11 cellular contexts compared by ENCODE assay signal in the genomic region with DNA sequence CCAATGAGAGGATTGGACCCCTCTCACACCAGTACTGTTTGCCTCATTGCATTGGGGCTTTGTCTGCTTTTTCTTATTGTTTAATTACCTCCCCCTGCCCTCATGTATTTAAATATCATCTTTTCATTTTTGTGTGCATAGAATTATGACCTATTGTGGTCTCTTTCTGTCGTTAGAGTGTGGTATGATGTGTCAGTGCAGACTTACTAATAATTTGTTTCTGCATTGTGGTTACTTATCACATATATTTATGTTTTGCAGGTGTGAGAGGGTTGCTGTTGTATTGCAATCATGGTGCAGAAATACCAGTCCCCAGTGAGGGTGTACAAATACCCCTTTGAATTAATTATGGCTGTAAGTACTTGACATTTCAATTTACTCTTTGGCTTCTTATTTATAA. TPM values are rescaled to one million over a fixed set of nuclear protein-coding genes. Genes with fewer than 3 reads are reported as not detected.
A peak's percentile ranks its signal among the peaks of the same experiment; 100 is the strongest.
DNase-seq lines count a peak whose midpoint lies in the region; ATAC-seq and TF ChIP-seq lines count a peak whose summit lies in the region.
"Had no signal": no experiment of that assay in that cellular context is flagged by ENCODE, and none has a peak within 500 bp of the region (broad histone marks: within the 10 kb centered on the region; RNA-seq: fewer than 3 reads in every experiment).

No MANE protein-coding gene starts in this region.

- no peak for TF ChIP-seq CTCF in activated CD8-positive, alpha-beta T cell treated with anti-CD3 and anti-CD28 coated beads for 36 hours (IDR thresholded peaks at IDR 0.05)
- TF ChIP-seq CTCF in suprapubic skin (IDR thresholded peaks at IDR 0.05) = no peak

- H3K27me3 Mint-ChIP-seq in T-helper 1 cell treated with Interleukin-12 subunit alpha and Interleukin-12 subunit beta and Interleukin-4 antibody, amounts not matched to agents 30 μg/mL and 1 μg/mL, for 36 hours (ENCODE audit: low read depth) = no peaks in the 10 kb centered on the region
- H3K27me3 Mint-ChIP-seq in activated CD8-positive, alpha-beta T cell treated with anti-CD3 and anti-CD28 coated beads for 36 hours = no peaks in the 10 kb centered on the region
- H3K27me3 Mint-ChIP-seq in immature natural killer cell (ENCODE audit: low read depth in 3 of 3) = peaks cover 10 to 23% (median 16%) of the 10 kb centered on the region in 3 donors
- H3K27me3 Mint-ChIP-seq in activated CD4-positive, alpha-beta T cell treated with anti-CD3 and anti-CD28 coated beads for 36 hours = no peaks in the 10 kb centered on the region

- H3K9me3 Mint-ChIP-seq in T-helper 1 cell treated with Interleukin-12 subunit alpha and Interleukin-12 subunit beta and Interleukin-4 antibody, amounts not matched to agents 30 μg/mL and 1 μg/mL, for 36 hours = peaks cover 5% of the 10 kb centered on the region
- H3K9me3 Mint-ChIP-seq in activated CD8-positive, alpha-beta T cell treated with anti-CD3 and anti-CD28 coated beads for 36 hours = peaks cover 2% of the 10 kb centered on the region
- peaks cover 0 to 1% (median 0%) of the 10 kb centered on the region in 6 donors for H3K9me3 Mint-ChIP-seq in immature natural killer cell
- H3K9me3 Mint-ChIP-seq in activated CD4-positive, alpha-beta T cell treated with anti-CD3 and anti-CD28 coated beads for 36 hours (ENCODE audit: low read depth) = peaks cover 2% of the 10 kb centered on the region

- peaks cover 18% of the 10 kb centered on the region for H3K36me3 ChIP-seq in suprapubic skin

- intact Hi-C loops in activated CD8-positive, alpha-beta T cell treated with anti-CD3 and anti-CD28 coated beads for 36 hours (cut with micrococcal nuclease) = loop anchor here (5.0 kb wide), 1 partner anchor 36 kb away; no protein-coding TSS in a partner anchor
- intact Hi-C loops in activated CD4-positive, alpha-beta T cell treated with anti-CD3 and anti-CD28 coated beads for 36 hours (cut with DNase I, micrococcal nuclease) = loop anchor here (5.0 to 10.0 kb wide), 4 partner anchors 44 to 406 kb away; a partner anchor contains a TSS

- TF ChIP-seq EP300 in suprapubic skin (IDR thresholded peaks at IDR 0.05) = no peak

- peaks cover 40% of the 10 kb centered on the region for H3K4me1 ChIP-seq in suprapubic skin

- no peak overlapping the region for H3K27ac Mint-ChIP-seq in T-helper 1 cell treated with Interleukin-12 subunit alpha and Interleukin-12 subunit beta and Interleukin-4 antibody, amounts not matched to agents 30 μg/mL and 1 μg/mL, for 36 hours
- peak overlapping the region; percentile 6 for H3K27ac Mint-ChIP-seq in activated CD8-positive, alpha-beta T cell treated with anti-CD3 and anti-CD28 coated beads for 36 hours
- H3K27ac Mint-ChIP-seq in immature natural killer cell = peak overlapping the region; percentile 43 to 91 (median 61)
- H3K27ac Mint-ChIP-seq in activated CD4-positive, alpha-beta T cell treated with anti-CD3 and anti-CD28 coated beads for 36 hours = no peak overlapping the region

- H3K27me3 ChIP-seq in suprapubic skin = no peaks in the 10 kb centered on the region

- H3K4me3 Mint-ChIP-seq in T-helper 1 cell treated with Interleukin-12 subunit alpha and Interleukin-12 subunit beta and Interleukin-4 antibody, amounts not matched to agents 30 μg/mL and 1 μg/mL, for 36 hours = peak overlapping the region; percentile 46
- H3K4me3 Mint-ChIP-seq in activated CD8-positive, alpha-beta T cell treated with anti-CD3 and anti-CD28 coated beads for 36 hours = no peak overlapping the region
- peak overlapping the region; percentile 10 to 45 (median 23) for H3K4me3 Mint-ChIP-seq in immature natural killer cell
- H3K4me3 Mint-ChIP-seq in activated CD4-positive, alpha-beta T cell treated with anti-CD3 and anti-CD28 coated beads for 36 hours = no peak overlapping the region

- WGBS in suprapubic skin = 42% methylated on average over 1 of the region's 1 CpG

- POLR2A ChIA-PET in activated CD8-positive, alpha-beta T cell treated with anti-CD3 and anti-CD28 coated beads for 36 hours (lab: Charles Lee) = interaction anchor here (1.2 kb wide), 1 partner anchor 15 kb away, joined by 3 read pairs; no protein-coding TSS in a partner anchor
- POLR2A ChIA-PET in activated CD4-positive, alpha-beta T cell treated with anti-CD3 and anti-CD28 coated beads for 36 hours (lab: Charles Lee) = no interaction called here

- no peak overlapping the region for H3K27ac ChIP-seq in suprapubic skin

- ATAC-seq in activated CD8-positive, alpha-beta T cell treated with anti-CD3 and anti-CD28 coated beads for 36 hours = no peak
- no peak for ATAC-seq in activated CD4-positive, alpha-beta T cell treated with anti-CD3 and anti-CD28 coated beads for 36 hours
- ATAC-seq in HG03571 (IDR thresholded peaks at IDR 0.05; ENCODE audit: unreplicated experiment) = no peak
- ATAC-seq: mucosa of descending colon had no signal

- TF ChIP-seq POLR2A in suprapubic skin (IDR thresholded peaks at IDR 0.05) = no peak

- CTCF ChIA-PET in activated CD8-positive, alpha-beta T cell treated with anti-CD3 and anti-CD28 coated beads for 36 hours (lab: Charles Lee) = interaction anchor here (1.2 kb wide), 1 partner anchor 55 kb away, joined by 3 read pairs; no protein-coding TSS in a partner anchor
- CTCF ChIA-PET in activated CD4-positive, alpha-beta T cell treated with anti-CD3 and anti-CD28 coated beads for 36 hours (lab: Charles Lee) = no interaction called here

- no peak for DNase-seq in T-helper 1 cell
- no peak for DNase-seq in activated CD8-positive, alpha-beta T cell treated with anti-CD3 and anti-CD28 coated beads for 36 hours
- DNase-seq in immature natural killer cell = peak in 2 of 3 donors; percentile 18 to 24
- no peak for DNase-seq in suprapubic skin (ENCODE audit: low spot score in 2 of 2)
- no peak for DNase-seq in DMS 273 (lab: John Stamatoyannopoulos, UW; ENCODE audit: unreplicated experiment)
- no peak for DNase-seq in activated CD4-positive, alpha-beta T cell treated with anti-CD3 and anti-CD28 coated beads for 36 hours
- DNase-seq: activated CD4-positive, alpha-beta T cell treated with anti-CD3 and anti-CD28 coated beads, Interleukin-2, amount 50 U/mL, for 1 hour; mucosa of descending colon; stimulated activated CD4-positive, alpha-beta T cell treated with anti-CD3 and anti-CD28 coated beads, Interleukin-15, amount 100 ng/mL, for 24 hours had no signal

- H3K9me3 ChIP-seq in suprapubic skin = no peaks in the 10 kb centered on the region
- H3K9me3 ChIP-seq: mucosa of descending colon had no signal

- peaks cover 65% of the 10 kb centered on the region for H3K4me1 Mint-ChIP-seq in T-helper 1 cell treated with Interleukin-12 subunit alpha and Interleukin-12 subunit beta and Interleukin-4 antibody, amounts not matched to agents 30 μg/mL and 1 μg/mL, for 36 hours (ENCODE audit: low read depth)
- H3K4me1 Mint-ChIP-seq in activated CD8-positive, alpha-beta T cell treated with anti-CD3 and anti-CD28 coated beads for 36 hours (ENCODE audit: low read depth) = peaks cover 55% of the 10 kb centered on the region
- H3K4me1 Mint-ChIP-seq in immature natural killer cell = peaks cover 65 to 70% of the 10 kb centered on the region in 2 donors
- peaks cover 60% of the 10 kb centered on the region for H3K4me1 Mint-ChIP-seq in activated CD4-positive, alpha-beta T cell treated with anti-CD3 and anti-CD28 coated beads for 36 hours

- peak overlapping the region; percentile 12 for H3K4me3 ChIP-seq in suprapubic skin
- H3K4me3 ChIP-seq: mucosa of descending colon had no signal

- H3K36me3 Mint-ChIP-seq in T-helper 1 cell treated with Interleukin-12 subunit alpha and Interleukin-12 subunit beta and Interleukin-4 antibody, amounts not matched to agents 30 μg/mL and 1 μg/mL, for 36 hours (ENCODE audit: low read depth) = peaks cover 54% of the 10 kb centered on the region
- H3K36me3 Mint-ChIP-seq in activated CD8-positive, alpha-beta T cell treated with anti-CD3 and anti-CD28 coated beads for 36 hours (ENCODE audit: low read depth) = peaks cover 56% of the 10 kb centered on the region
- H3K36me3 Mint-ChIP-seq in immature natural killer cell = peaks cover 12 to 23% (median 17%) of the 10 kb centered on the region in 3 donors
- peaks cover 38% of the 10 kb centered on the region for H3K36me3 Mint-ChIP-seq in activated CD4-positive, alpha-beta T cell treated with anti-CD3 and anti-CD28 coated beads for 36 hours (ENCODE audit: low read depth)

RNA-seq across cellular contexts. Expression of a gene that starts 2.5 kb away (rescaled TPM):
- 10 to 100 TPM; 79.7 to 91.6 TPM for total RNA-seq in activated CD8-positive, alpha-beta T cell treated with anti-CD3 and anti-CD28 coated beads for 36 hours
- polyA plus RNA-seq in immature natural killer cell = 10 to 100 TPM; 14.8 to 25.6 (median 19.4) TPM
- 10 to 100 TPM; 35.5 to 87.3 (median 51.6) TPM for total RNA-seq in suprapubic skin
- 10 to 100 TPM; 44.2 to 67.0 TPM for total RNA-seq in activated CD4-positive, alpha-beta T cell treated with anti-CD3 and anti-CD28 coated beads for 36 hours

Comparison
In these comparisons a context has a peak if more than half of its experiments do, and no peak if none do; other contexts are left out.
1. H3K27ac Mint-ChIP-seq: peak in activated CD8-positive, alpha-beta T cell treated with anti-CD3 and anti-CD28 coated beads for 36 hours (single experiment) and immature natural killer cell (6 of 6); none in T-helper 1 cell treated with Interleukin-12 subunit alpha and Interleukin-12 subunit beta and Interleukin-4 antibody, amounts not matched to agents 30 μg/mL and 1 μg/mL, for 36 hours (single experiment) and activated CD4-positive, alpha-beta T cell treated with anti-CD3 and anti-CD28 coated beads for 36 hours (single experiment).
2. H3K4me3 Mint-ChIP-seq: peak in T-helper 1 cell treated with Interleukin-12 subunit alpha and Interleukin-12 subunit beta and Interleukin-4 antibody, amounts not matched to agents 30 μg/mL and 1 μg/mL, for 36 hours (single experiment) and immature natural killer cell (5 of 5); none in activated CD8-positive, alpha-beta T cell treated with anti-CD3 and anti-CD28 coated beads for 36 hours (single experiment) and activated CD4-positive, alpha-beta T cell treated with anti-CD3 and anti-CD28 coated beads for 36 hours (single experiment).
3. DNase-seq: peak in immature natural killer cell (2 of 3); none in T-helper 1 cell (0 of 5), activated CD8-positive, alpha-beta T cell treated with anti-CD3 and anti-CD28 coated beads for 36 hours (single experiment), suprapubic skin (0 of 2), DMS 273 (single experiment) and activated CD4-positive, alpha-beta T cell treated with anti-CD3 and anti-CD28 coated beads for 36 hours (single experiment).